In the genomic region with DNA sequence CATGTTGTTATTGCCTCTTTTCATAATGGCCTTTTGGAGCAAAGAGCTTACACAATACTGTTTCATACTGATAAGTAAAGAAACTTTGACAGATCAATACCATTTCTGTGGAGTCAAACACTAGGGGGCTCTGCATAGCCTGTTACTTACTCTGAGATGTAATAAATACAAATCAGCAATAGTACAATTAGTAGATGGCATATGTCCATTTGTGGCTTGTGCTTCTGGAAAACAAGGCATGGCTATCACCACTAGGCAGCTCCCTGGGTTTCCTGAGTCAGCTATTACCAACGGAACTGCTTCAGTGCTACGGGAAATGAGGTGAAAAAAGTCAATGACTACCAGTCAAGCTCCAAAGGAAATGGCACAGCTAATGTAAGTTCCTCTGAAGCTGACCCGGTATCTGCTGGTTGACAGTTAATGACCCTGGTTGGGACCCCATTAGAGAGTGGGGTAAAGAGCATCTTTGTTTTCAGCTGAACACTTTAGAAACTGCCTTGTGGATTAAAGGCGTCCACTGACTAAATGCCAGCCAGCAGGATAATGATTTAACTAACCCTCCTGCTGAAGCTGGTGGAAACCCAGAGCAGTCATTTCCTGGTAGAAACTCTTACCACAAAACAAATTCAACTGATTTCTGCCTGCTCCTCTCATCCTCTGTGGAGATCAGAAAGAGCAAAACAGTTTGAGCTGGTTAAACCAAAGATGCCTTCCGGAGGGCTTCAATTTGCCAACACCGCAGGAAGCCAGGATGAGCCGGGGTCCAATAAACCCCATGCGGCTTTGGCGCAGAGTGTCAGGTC, we compare ENCODE assay signal across 10 cellular contexts.
A peak's percentile ranks its signal among the peaks of the same experiment; 100 is the strongest.
DNase-seq lines count a peak whose midpoint lies in the region; ATAC-seq and TF ChIP-seq lines count a peak whose summit lies in the region.
"Had no signal": no experiment of that assay in that cellular context is flagged by ENCODE, and none has a peak within 500 bp of the region (broad histone marks: within the 10 kb centered on the region; RNA-seq: fewer than 3 reads in every experiment).

No MANE protein-coding gene starts in this region.

- H4K91ac ChIP-seq in H9 (ENCODE audit: insufficient read length, low read depth, low read length) = no peak overlapping the region

- H3K36me3 ChIP-seq in spleen (no peaks in the 10 kb centered on the region), suprapubic skin (no peaks in the 10 kb centered on the region)
- H3K36me3 ChIP-seq: heart left ventricle, uterus had no signal

- no peak overlapping the region for H3K9ac ChIP-seq in H9 (ENCODE audit: extremely low read depth, insufficient read length, low read length)

- no peak overlapping the region for H4K8ac ChIP-seq in H9 (replicated peaks; ENCODE audit: insufficient read length, low read depth, low read length)

- H3K14ac ChIP-seq in H9 (ENCODE audit: insufficient read depth, low read length) = no peak overlapping the region

- H3K23me2 ChIP-seq in H9 (ENCODE audit: insufficient read length, low read depth, low read length, poor library complexity, severe bottlenecking) = no peaks in the 10 kb centered on the region

- H4K20me1 ChIP-seq in H9 (ENCODE audit: control insufficient read depth, insufficient read depth, insufficient read length) = no peaks in the 10 kb centered on the region

- H3K18ac ChIP-seq in H9 (ENCODE audit: insufficient read length, low read depth, low read length) = no peak overlapping the region

- POLR2A ChIA-PET in activated CD4-positive, alpha-beta T cell treated with anti-CD3 and anti-CD28 coated beads, Interleukin-2, amount 10 ng/mL, durations not matched to agents 7 days and 5 days (lab: Charles Lee) = no interaction called here

- no peak overlapping the region for H2AK5ac ChIP-seq in H9 (ENCODE audit: insufficient read length, low read length)

- DNase-seq in AG20443 (ENCODE audit: low spot score) (peak; percentile 69), H9 (no peak), fibroblast of mammary gland (ENCODE audit: low read depth) (peak; percentile 75), spleen (no peak), NCI-H345 treated with DMSO at 0.1 percent for 48 hours (lab: John Stamatoyannopoulos, UW; ENCODE audit: unreplicated experiment) (no peak), suprapubic skin (ENCODE audit: low spot score in 2 of 2) (no peak)
- DNase-seq in activated CD4-positive, alpha-beta T cell treated with anti-CD3 and anti-CD28 coated beads, Interleukin-2, amount 10 ng/mL, durations not matched to agents 7 days and 5 days = peak; percentile 34
- DNase-seq: heart left ventricle had no signal

- H2BK5ac ChIP-seq in H9 (ENCODE audit: insufficient read length, low read length) = no peak overlapping the region

- TF ChIP-seq EP300 in suprapubic skin (IDR thresholded peaks at IDR 0.05) = no peak

- no peak overlapping the region for H3K4ac ChIP-seq in H9 (ENCODE audit: low read depth, low read length)

- peaks cover 17 to 18% of the 10 kb centered on the region in 2 experiments for H3K4me1 Mint-ChIP-seq in H9
- H3K4me1 Mint-ChIP-seq in activated CD4-positive, alpha-beta T cell treated with anti-CD3 and anti-CD28 coated beads, Interleukin-2, amount 10 ng/mL, durations not matched to agents 7 days and 5 days = peaks cover 36% of the 10 kb centered on the region
- H3K4me1 Mint-ChIP-seq in stimulated activated memory B cell treated with anti-CD40 and anti-IgM and Interleukin-4, amounts not matched to agents 10 μg/mL and 1 μg/mL and 100 μg/mL, for 72 hours = no peaks in the 10 kb centered on the region

- no peaks in the 10 kb centered on the region for H3K27me3 Mint-ChIP-seq in H9 (ENCODE audit: low read depth)
- peaks cover 8% of the 10 kb centered on the region for H3K27me3 Mint-ChIP-seq in activated CD4-positive, alpha-beta T cell treated with anti-CD3 and anti-CD28 coated beads, Interleukin-2, amount 10 ng/mL, durations not matched to agents 7 days and 5 days
- peaks cover 56% of the 10 kb centered on the region for H3K27me3 Mint-ChIP-seq in stimulated activated memory B cell treated with anti-CD40 and anti-IgM and Interleukin-4, amounts not matched to agents 10 μg/mL and 1 μg/mL and 100 μg/mL, for 72 hours

- no peaks in the 10 kb centered on the region for H3K79me2 ChIP-seq in H9 (ENCODE audit: insufficient read depth, low read length)

- no peak overlapping the region; a peak in 1 of 5 replicates for H3K4me3 Mint-ChIP-seq in H9
- H3K4me3 Mint-ChIP-seq in activated CD4-positive, alpha-beta T cell treated with anti-CD3 and anti-CD28 coated beads, Interleukin-2, amount 10 ng/mL, durations not matched to agents 7 days and 5 days = peak overlapping the region; percentile 13
- H3K4me3 Mint-ChIP-seq in stimulated activated memory B cell treated with anti-CD40 and anti-IgM and Interleukin-4, amounts not matched to agents 10 μg/mL and 1 μg/mL and 100 μg/mL, for 72 hours = no peak overlapping the region

- H3K79me1 ChIP-seq in H9 (ENCODE audit: insufficient read depth, low read depth, low read length, poor library complexity, severe bottlenecking) = no peaks in the 10 kb centered on the region

- no peak overlapping the region for H3K23ac ChIP-seq in H9 (ENCODE audit: insufficient read length, low read depth, low read length)

- no peaks in the 10 kb centered on the region; the same call in 1 of the 2 replicates for H3K4me1 ChIP-seq in H9 (ENCODE audit: insufficient read depth, low read length)
- peaks cover 5 to 22% (median 11%) of the 10 kb centered on the region in 6 donors for H3K4me1 ChIP-seq in spleen
- peaks cover 9% of the 10 kb centered on the region for H3K4me1 ChIP-seq in suprapubic skin
- H3K4me1 ChIP-seq: uterus had no signal

- no peak for ATAC-seq in stimulated activated memory B cell treated with anti-CD40 and anti-IgM and Interleukin-4, amounts not matched to agents 10 μg/mL and 1 μg/mL and 100 μg/mL, for 72 hours

- H3K4me3 ChIP-seq in fibroblast of mammary gland (ENCODE audit: control insufficient read depth, low read depth, low read length) (no peak overlapping the region), spleen (peak overlapping the region in 1 of 8 donors; percentile 1), suprapubic skin (no peak overlapping the region)
- H3K4me3 ChIP-seq: heart left ventricle, uterus had no signal

- H2BK12ac ChIP-seq in H9 (ENCODE audit: insufficient read length, low read depth, low read length) = no peak overlapping the region

- TF ChIP-seq POLR2A in spleen (IDR thresholded peaks at IDR 0.05) (no peak), suprapubic skin (IDR thresholded peaks at IDR 0.05) (no peak)

- H3T11ph ChIP-seq in H9 (ENCODE audit: low read length) = no peak overlapping the region

- H3K9me3 ChIP-seq in H9 (ENCODE audit: control insufficient read depth, low read depth, low read length) (no peaks in the 10 kb centered on the region), spleen (no peaks in the 10 kb centered on the region), suprapubic skin (no peaks in the 10 kb centered on the region)
- H3K9me3 ChIP-seq: heart left ventricle, uterus had no signal

- H2AFZ ChIP-seq in H9 (ENCODE audit: low read length) = no peak overlapping the region

- TF ChIP-seq CTCF in H9 (conservative IDR thresholded peaks at IDR 0.05) = peak; percentile 56
- peak; percentile 40 for TF ChIP-seq CTCF in fibroblast of mammary gland (conservative IDR thresholded peaks at IDR 0.05; ENCODE audit: control insufficient read depth, insufficient read depth, low read depth, low read length)
- peak in 8 of 11 experiments; percentile 17 to 53 (median 42) for TF ChIP-seq CTCF in spleen (IDR thresholded peaks at IDR 0.05 in 8 of 11, conservative IDR thresholded peaks at IDR 0.05 in 3 of 11)
- TF ChIP-seq CTCF in suprapubic skin (IDR thresholded peaks at IDR 0.05) = no peak

- no peak overlapping the region; a peak in 1 of 7 replicates for H3K27ac Mint-ChIP-seq in H9
- H3K27ac Mint-ChIP-seq in activated CD4-positive, alpha-beta T cell treated with anti-CD3 and anti-CD28 coated beads, Interleukin-2, amount 10 ng/mL, durations not matched to agents 7 days and 5 days = peak overlapping the region; percentile 75
- no peak overlapping the region for H3K27ac Mint-ChIP-seq in stimulated activated memory B cell treated with anti-CD40 and anti-IgM and Interleukin-4, amounts not matched to agents 10 μg/mL and 1 μg/mL and 100 μg/mL, for 72 hours

- no CpG with 5 or more reads among the region's 9 CpGs for WGBS in H9 (ENCODE audit: extremely low coverage, insufficient read length, low lambda C conversion rate)
- WGBS in spleen, 5 donors = 6 to 20% (median 9%) methylated on average over 9 of the region's 9 CpGs
- 37% methylated on average over 9 of the region's 9 CpGs for WGBS in suprapubic skin

- no peaks in the 10 kb centered on the region for H3K36me3 Mint-ChIP-seq in H9 (ENCODE audit: insufficient read depth in 1 of 3, low read depth in 3 of 3)
- H3K36me3 Mint-ChIP-seq in activated CD4-positive, alpha-beta T cell treated with anti-CD3 and anti-CD28 coated beads, Interleukin-2, amount 10 ng/mL, durations not matched to agents 7 days and 5 days (ENCODE audit: low read depth) = no peaks in the 10 kb centered on the region
- no peaks in the 10 kb centered on the region for H3K36me3 Mint-ChIP-seq in stimulated activated memory B cell treated with anti-CD40 and anti-IgM and Interleukin-4, amounts not matched to agents 10 μg/mL and 1 μg/mL and 100 μg/mL, for 72 hours

- no peak overlapping the region for H2BK15ac ChIP-seq in H9 (ENCODE audit: low read depth, low read length)

- H3K27ac ChIP-seq in H9 (ENCODE audit: insufficient read length, low read depth, low read length) (no peak overlapping the region), spleen (peak overlapping the region; percentile 9 to 73 (median 48)), suprapubic skin (no peak overlapping the region)
- H3K27ac ChIP-seq: uterus had no signal

- H2BK20ac ChIP-seq in H9 (ENCODE audit: low read depth, low read length, poor library complexity, severe bottlenecking) = no peak overlapping the region

- no peak overlapping the region for H3K56ac ChIP-seq in H9 (ENCODE audit: insufficient read length, low read depth, low read length)

- CTCF ChIA-PET in activated CD4-positive, alpha-beta T cell treated with anti-CD3 and anti-CD28 coated beads, Interleukin-2, amount 10 ng/mL, durations not matched to agents 7 days and 5 days (lab: Charles Lee) = interaction anchor here (0.9 to 2.1 kb wide), 9 partner anchors 9 to 633 kb away, joined by 3 to 9 read pairs (median 3); a partner anchor contains a TSS

- H3K27me3 ChIP-seq in H9 (ENCODE audit: insufficient read depth, low read length) (no peaks in the 10 kb centered on the region), spleen (replicated peaks in 1 of 7) (peaks cover 0 to 34% (median 0%) of the 10 kb centered on the region in 7 donors), suprapubic skin (no peaks in the 10 kb centered on the region)

- intact Hi-C loops in spleen (cut with DNase I; ENCODE audit: low total_unique reads) = loop anchor here (10.0 kb wide), 1 partner anchor 110 kb away; no protein-coding TSS in a partner anchor

- no peak overlapping the region for H4K5ac ChIP-seq in H9 (ENCODE audit: insufficient read length, low read depth, low read length)

- H3K9me3 Mint-ChIP-seq in H9 = no peaks in the 10 kb centered on the region
- H3K9me3 Mint-ChIP-seq in activated CD4-positive, alpha-beta T cell treated with anti-CD3 and anti-CD28 coated beads, Interleukin-2, amount 10 ng/mL, durations not matched to agents 7 days and 5 days = no peaks in the 10 kb centered on the region
- H3K9me3 Mint-ChIP-seq in stimulated activated memory B cell treated with anti-CD40 and anti-IgM and Interleukin-4, amounts not matched to agents 10 μg/mL and 1 μg/mL and 100 μg/mL, for 72 hours = no peaks in the 10 kb centered on the region

- H3K4me2 ChIP-seq in H9 (ENCODE audit: insufficient read depth, insufficient read length, low read length) = no peak overlapping the region

- H2BK120ac ChIP-seq in H9 (ENCODE audit: low read depth, low read length, poor library complexity, severe bottlenecking) = no peak overlapping the region

Comparison
In these comparisons a context has a peak if more than half of its experiments do, and no peak if none do; other contexts are left out.
1. DNase-seq: peak in AG20443 (single experiment), activated CD4-positive, alpha-beta T cell treated with anti-CD3 and anti-CD28 coated beads, Interleukin-2, amount 10 ng/mL, durations not matched to agents 7 days and 5 days (single experiment) and fibroblast of mammary gland (single experiment); none in H9 (single experiment), spleen (single experiment), NCI-H345 treated with DMSO at 0.1 percent for 48 hours (single experiment) and suprapubic skin (0 of 2).
2. H3K27ac ChIP-seq: peak in spleen (8 of 8); none in H9 (single experiment) and suprapubic skin (single experiment).
3. CTCF ChIP-seq: peak in H9 (single experiment), fibroblast of mammary gland (single experiment) and spleen (8 of 11); none in suprapubic skin (0 of 2).